10 cellular contexts compared by ENCODE assay signal in the genomic region with DNA sequence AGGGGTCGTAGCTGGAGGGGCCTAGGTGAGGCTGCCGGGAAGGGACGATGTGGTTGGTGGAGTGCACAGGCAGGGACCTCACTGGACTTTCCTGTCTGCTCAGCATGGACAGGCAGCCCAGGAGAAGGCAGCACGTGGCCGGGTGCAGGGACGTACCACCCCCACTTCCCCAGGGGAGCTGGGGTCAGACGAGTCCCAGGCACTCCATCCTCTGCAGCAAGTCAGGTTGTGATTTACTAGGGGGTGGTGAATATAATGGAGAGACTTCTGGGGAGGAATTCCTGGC. TPM values are rescaled to one million over a fixed set of nuclear protein-coding genes. Genes with fewer than 3 reads are reported as not detected.
DNase-seq lines count a peak whose midpoint lies in the region; ATAC-seq, FAIRE-seq and TF ChIP-seq lines count a peak whose summit lies in the region.
"Had no signal": no experiment of that assay in that cellular context is flagged by ENCODE, and none has a peak within 500 bp of the region (broad histone marks: within the 10 kb centered on the region; RNA-seq: fewer than 3 reads in every experiment).

No MANE protein-coding gene starts in this region.

- H3K27me3 ChIP-seq in stomach smooth muscle (ENCODE audit: control insufficient read depth in 1 of 2, insufficient read depth in 2 of 2, low read length in 2 of 2), result no peaks in the 10 kb centered on the region

- H3K4me1 Mint-ChIP-seq in T-helper 2 cell treated with Interferon-gamma antibody and Interleukin-4, amounts not matched to agents 5 μg/mL and 100 μg/mL, for 36 hours (ENCODE audit: low read depth), result peaks cover 27% of the 10 kb centered on the region

- H3K9me3 ChIP-seq in kidney (ENCODE audit: control insufficient read depth in 1 of 2, low read length in 2 of 2) (no peaks in the 10 kb centered on the region), stomach smooth muscle (ENCODE audit: control insufficient read depth in 2 of 2, low read length in 2 of 2) (no peaks in the 10 kb centered on the region)

- H3K27ac Mint-ChIP-seq in T-helper 2 cell treated with Interferon-gamma antibody and Interleukin-4, amounts not matched to agents 5 μg/mL and 100 μg/mL, for 36 hours, result peak overlapping the region; percentile 95
- H3K27ac Mint-ChIP-seq in activated naive CD4-positive, alpha-beta T cell treated with anti-CD3 and anti-CD28 coated beads, Interleukin-2, amount 50 U/mL, for 72 hours, result peak overlapping the region; percentile 91 to 98

- H3K27ac ChIP-seq in kidney (ENCODE audit: low read depth in 2 of 2, low read length in 2 of 2), result peak overlapping the region; percentile 88 to 90
- peak overlapping the region; percentile 89 for H3K27ac ChIP-seq in stomach smooth muscle (ENCODE audit: low read length)

- ATAC-seq in activated naive CD4-positive, alpha-beta T cell treated with anti-CD3 and anti-CD28 coated beads, Interleukin-2, amount 50 U/mL, for 72 hours, result no peak
- ATAC-seq in GM21390 (IDR thresholded peaks at IDR 0.05; ENCODE audit: unreplicated experiment) (no peak), GM21526 (IDR thresholded peaks at IDR 0.05; ENCODE audit: low FRiP score, unreplicated experiment) (no peak), GM18873 (IDR thresholded peaks at IDR 0.05; ENCODE audit: low FRiP score, unreplicated experiment) (no peak)

- no peaks in the 10 kb centered on the region for H3K27me3 Mint-ChIP-seq in T-helper 2 cell treated with Interferon-gamma antibody and Interleukin-4, amounts not matched to agents 5 μg/mL and 100 μg/mL, for 36 hours (ENCODE audit: low read depth)

- H3K36me3 ChIP-seq in kidney (ENCODE audit: control insufficient read depth in 1 of 2, insufficient read depth in 2 of 2, low read length in 2 of 2) (no peaks in the 10 kb centered on the region), stomach smooth muscle (ENCODE audit: control insufficient read depth in 2 of 2, insufficient read depth in 2 of 2, low read length in 2 of 2) (peaks cover 0 to 3% of the 10 kb centered on the region in 2 donors)

- TF ChIP-seq CTCF in kidney (IDR thresholded peaks at IDR 0.05; ENCODE audit: borderline replicate concordance, extremely low read depth, insufficient read depth), result no peak

- intact Hi-C loops in kidney (cut with DNase I), result no loop called here

- H3K4me3 ChIP-seq in kidney (ENCODE audit: low read length in 2 of 2), result peak overlapping the region; percentile 46 to 74
- H3K4me3 ChIP-seq in stomach smooth muscle (ENCODE audit: low read length in 2 of 2), result peak overlapping the region in 1 of 2 donors; percentile 80

- no peak for DNase-seq in T-helper 2 cell treated with Interferon-gamma antibody and Interleukin-4, amounts not matched to agents 5 μg/mL and 100 μg/mL, for 36 hours (ENCODE audit: low spot score)
- no peak for DNase-seq in T-helper 2 cell
- DNase-seq in activated naive CD4-positive, alpha-beta T cell treated with anti-CD3 and anti-CD28 coated beads, Interleukin-2, amount 50 U/mL, for 72 hours (ENCODE audit: low spot score in 2 of 2), result no peak
- DNase-seq in kidney, result peak; percentile 73
- DNase-seq: NCI-H1092 treated with DMSO at 0.1 percent for 48 hours had no signal

- H3K9ac ChIP-seq in kidney (ENCODE audit: low read length in 2 of 2), result peak overlapping the region in 1 of 2 donors; percentile 87
- no peak overlapping the region for H3K9ac ChIP-seq in stomach smooth muscle (ENCODE audit: low read length in 2 of 2)

- peak overlapping the region; percentile 85 for H3K4me3 Mint-ChIP-seq in T-helper 2 cell treated with Interferon-gamma antibody and Interleukin-4, amounts not matched to agents 5 μg/mL and 100 μg/mL, for 36 hours

- H3K4me1 ChIP-seq in kidney (ENCODE audit: control insufficient read depth in 1 of 2, insufficient read depth in 1 of 2, low read depth in 1 of 2, low read length in 2 of 2), result peaks cover 16 to 37% of the 10 kb centered on the region in 2 donors
- H3K4me1 ChIP-seq in stomach smooth muscle (ENCODE audit: control insufficient read depth, insufficient read depth, low read length), result peaks cover 46% of the 10 kb centered on the region

- H3K9me3 Mint-ChIP-seq in T-helper 2 cell treated with Interferon-gamma antibody and Interleukin-4, amounts not matched to agents 5 μg/mL and 100 μg/mL, for 36 hours, result peaks cover 41% of the 10 kb centered on the region
- H3K9me3 Mint-ChIP-seq in activated naive CD4-positive, alpha-beta T cell treated with anti-CD3 and anti-CD28 coated beads, Interleukin-2, amount 50 U/mL, for 72 hours, result peaks cover 0 to 22% of the 10 kb centered on the region in 2 donors

- no peak for FAIRE-seq in kidney (lab: Jason Lieb, UNC)
- FAIRE-seq: A204.1 had no signal

- H3K36me3 Mint-ChIP-seq in T-helper 2 cell treated with Interferon-gamma antibody and Interleukin-4, amounts not matched to agents 5 μg/mL and 100 μg/mL, for 36 hours (ENCODE audit: low read depth), result peaks cover 56% of the 10 kb centered on the region
- peaks cover 22 to 57% of the 10 kb centered on the region in 2 donors for H3K36me3 Mint-ChIP-seq in activated naive CD4-positive, alpha-beta T cell treated with anti-CD3 and anti-CD28 coated beads, Interleukin-2, amount 50 U/mL, for 72 hours

RNA-seq across cellular contexts. Expression of a gene that starts 1.5 kb away (rescaled TPM):
- total RNA-seq in activated naive CD4-positive, alpha-beta T cell treated with anti-CD3 and anti-CD28 coated beads, Interleukin-2, amount 50 U/mL, for 72 hours, result 100 to 1,000 TPM in 1 of 2 donors, 10 to 100 TPM in 1; 74.7 to 177 TPM
- 170 TPM for total RNA-seq in kidney
- polyA plus RNA-seq in kidney (ENCODE audit: insufficient read depth, low read depth, low replicate concordance), result 96.1 TPM

RNA-seq across cellular contexts. Expression of a gene that starts 39.2 kb away (rescaled TPM):
- total RNA-seq in activated naive CD4-positive, alpha-beta T cell treated with anti-CD3 and anti-CD28 coated beads, Interleukin-2, amount 50 U/mL, for 72 hours, result 10 to 100 TPM; 42.8 to 50.1 TPM
- total RNA-seq in kidney, result 75.2 TPM
- polyA plus RNA-seq in kidney (ENCODE audit: insufficient read depth, low read depth, low replicate concordance), result 65.0 TPM
